24 cellular contexts compared by ENCODE assay signal in the genomic region with DNA sequence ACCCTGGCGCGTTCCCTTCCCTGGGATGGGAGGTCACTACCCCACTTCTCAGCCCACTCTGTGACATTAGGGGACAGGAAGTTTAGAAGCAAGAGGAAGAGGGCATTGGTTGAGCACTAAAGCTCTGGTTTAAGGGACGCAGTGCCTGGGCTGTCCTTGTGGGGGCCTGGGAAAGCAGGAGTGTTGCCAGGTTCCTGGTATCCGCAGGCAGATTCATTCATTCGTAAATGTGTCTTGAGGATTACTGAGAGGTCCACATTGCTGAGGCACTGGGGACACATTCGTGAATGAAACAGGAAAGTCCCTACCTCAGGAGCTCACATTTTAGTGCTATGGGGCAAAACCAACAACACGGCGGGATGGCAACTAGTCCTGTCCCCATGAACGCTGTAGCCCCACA.
"Had no signal": no experiment of that assay in that cellular context is flagged by ENCODE, and none has a peak within 500 bp of the region (broad histone marks: within the 10 kb centered on the region; RNA-seq: fewer than 3 reads in every experiment).

No MANE protein-coding gene starts in this region.

- DNase-seq: activated B cell treated with CpG ODN at 0.5 μM for 24 hours; activated CD4-positive, alpha-beta T cell treated with anti-CD3 and anti-CD28 coated beads for 1 hour; activated CD4-positive, alpha-beta T cell treated with anti-CD3 and anti-CD28 coated beads, Interleukin-2, amount 10 ng/mL, durations not matched to agents 24 days and 14 days; activated CD4-positive, alpha-beta T cell treated with anti-CD3 and anti-CD28 coated beads, Interleukin-2, amount 50 U/mL, for 48 hours; activated CD8-positive, alpha-beta memory T cell treated with anti-CD3 and anti-CD28 coated beads, Interleukin-2, amount 10 ng/mL, durations not matched to agents 7 days and 5 days; activated effector memory CD4-positive, alpha-beta T cell treated with Interleukin-2 at 50 U/mL for 16 hours; activated naive CD4-positive, alpha-beta T cell; activated T-cell treated with anti-CD3 and anti-CD28 coated beads, Interleukin-2, amount 50 U/mL, for 24 hours; aorta; caudate nucleus; KG1; NCI-H1048; NCI-H146; NCI-H1930; NCI-H345; NCI-H510A; NCI-H526 treated with DMSO at 0.1 percent for 48 hours; NCI-H82; OCI-M1; SHP77 treated with DMSO at 0.1 percent for 48 hours had no signal

- H3K9me3 ChIP-seq: breast epithelium had no signal

- H3K4me3 Mint-ChIP-seq: activated B cell treated with CpG ODN at 0.5 μM for 24 hours; activated CD4-positive, alpha-beta T cell treated with anti-CD3 and anti-CD28 coated beads, Interleukin-2, amount 10 ng/mL, durations not matched to agents 24 days and 14 days; activated CD8-positive, alpha-beta memory T cell treated with anti-CD3 and anti-CD28 coated beads, Interleukin-2, amount 10 ng/mL, durations not matched to agents 7 days and 5 days; activated naive CD4-positive, alpha-beta T cell treated with anti-CD3 and anti-CD28 coated beads, Interleukin-2, amount 50 U/mL, for 24 hours; activated T-cell treated with anti-CD3 and anti-CD28 coated beads, Interleukin-2, amount 50 U/mL, for 24 hours; activated T-helper 1 cell treated with anti-CD3 and anti-CD28 coated beads, Interleukin-12 subunit alpha, Interleukin-12 subunit beta, Interleukin-2, Interleukin-4 antibody, amounts not matched to agents 30 ng/mL and 10 ng/mL and 1 ng/mL, durations not matched to agents 14 hours and 24 hours and 36 hours; T-helper 1 cell treated with Interleukin-12 subunit alpha and Interleukin-12 subunit beta and Interleukin-4 antibody, amounts not matched to agents 30 μg/mL and 1 μg/mL, for 36 hours had no signal

- H3K27me3 Mint-ChIP-seq: activated naive CD4-positive, alpha-beta T cell treated with anti-CD3 and anti-CD28 coated beads, Interleukin-2, amount 50 U/mL, for 24 hours had no signal

- H3K4me1 Mint-ChIP-seq: activated B cell treated with CpG ODN at 0.5 μM for 24 hours; activated CD4-positive, alpha-beta T cell treated with anti-CD3 and anti-CD28 coated beads, Interleukin-2, amount 10 ng/mL, durations not matched to agents 24 days and 14 days; activated CD8-positive, alpha-beta memory T cell treated with anti-CD3 and anti-CD28 coated beads, Interleukin-2, amount 10 ng/mL, durations not matched to agents 7 days and 5 days; activated naive CD4-positive, alpha-beta T cell treated with anti-CD3 and anti-CD28 coated beads, Interleukin-2, amount 50 U/mL, for 24 hours had no signal

- ATAC-seq: activated CD8-positive, alpha-beta memory T cell treated with anti-CD3 and anti-CD28 coated beads, Interleukin-2, amount 10 ng/mL, durations not matched to agents 7 days and 5 days had no signal

- H3K27ac ChIP-seq: breast epithelium had no signal

- H3K36me3 ChIP-seq: breast epithelium had no signal

- H3K9me3 Mint-ChIP-seq: activated B cell treated with CpG ODN at 0.5 μM for 24 hours; activated CD4-positive, alpha-beta T cell treated with anti-CD3 and anti-CD28 coated beads, Interleukin-2, amount 10 ng/mL, durations not matched to agents 24 days and 14 days; activated naive CD4-positive, alpha-beta T cell treated with anti-CD3 and anti-CD28 coated beads, Interleukin-2, amount 50 U/mL, for 24 hours; activated T-cell treated with anti-CD3 and anti-CD28 coated beads, Interleukin-2, amount 50 U/mL, for 24 hours; activated T-helper 1 cell treated with anti-CD3 and anti-CD28 coated beads, Interleukin-12 subunit alpha, Interleukin-12 subunit beta, Interleukin-2, Interleukin-4 antibody, amounts not matched to agents 30 ng/mL and 10 ng/mL and 1 ng/mL, durations not matched to agents 14 hours and 24 hours and 36 hours; T-helper 1 cell treated with Interleukin-12 subunit alpha and Interleukin-12 subunit beta and Interleukin-4 antibody, amounts not matched to agents 30 μg/mL and 1 μg/mL, for 36 hours had no signal

- H3K27ac Mint-ChIP-seq: activated B cell treated with CpG ODN at 0.5 μM for 24 hours; activated CD4-positive, alpha-beta T cell treated with anti-CD3 and anti-CD28 coated beads, Interleukin-2, amount 10 ng/mL, durations not matched to agents 24 days and 14 days; activated CD8-positive, alpha-beta memory T cell treated with anti-CD3 and anti-CD28 coated beads, Interleukin-2, amount 10 ng/mL, durations not matched to agents 7 days and 5 days; activated naive CD4-positive, alpha-beta T cell treated with anti-CD3 and anti-CD28 coated beads, Interleukin-2, amount 50 U/mL, for 24 hours; activated T-cell treated with anti-CD3 and anti-CD28 coated beads, Interleukin-2, amount 50 U/mL, for 24 hours; activated T-helper 1 cell treated with anti-CD3 and anti-CD28 coated beads, Interleukin-12 subunit alpha, Interleukin-12 subunit beta, Interleukin-2, Interleukin-4 antibody, amounts not matched to agents 30 ng/mL and 10 ng/mL and 1 ng/mL, durations not matched to agents 14 hours and 24 hours and 36 hours; T-helper 1 cell treated with Interleukin-12 subunit alpha and Interleukin-12 subunit beta and Interleukin-4 antibody, amounts not matched to agents 30 μg/mL and 1 μg/mL, for 36 hours had no signal

- H3K4me3 ChIP-seq: breast epithelium had no signal

- H3K27me3 ChIP-seq: breast epithelium had no signal

- H3K36me3 Mint-ChIP-seq: activated CD8-positive, alpha-beta memory T cell treated with anti-CD3 and anti-CD28 coated beads, Interleukin-2, amount 10 ng/mL, durations not matched to agents 7 days and 5 days; activated naive CD4-positive, alpha-beta T cell treated with anti-CD3 and anti-CD28 coated beads, Interleukin-2, amount 50 U/mL, for 24 hours had no signal
